Comparison of ENCODE assay signal across 1 cellular context in genomic region chr18:48190994-48191393, GRCh38.
TF ChIP-seq lines count a peak whose summit lies in the region.

No MANE protein-coding gene starts in this region.

TF ChIP-seq in GM23338, 12 proteins besides CTCF, POLR2A, EP300 and RAD21 (continued from another document):
- no peak for TF ChIP-seq ZNF462 (CRISPR knock-in tag; IDR thresholded peaks at IDR 0.05)
